Comparison of ENCODE assay signal across 26 cellular contexts in genomic region chr17:19006698-19007097, GRCh38. TPM values are rescaled to one million over a fixed set of nuclear protein-coding genes. Genes with fewer than 3 reads are reported as not detected.
DNase-seq lines count a peak whose midpoint lies in the region; ATAC-seq and TF ChIP-seq lines count a peak whose summit lies in the region.
"Had no signal": no experiment of that assay in that cellular context is flagged by ENCODE, and none has a peak within 500 bp of the region (broad histone marks: within the 10 kb centered on the region; RNA-seq: fewer than 3 reads in every experiment).

No MANE protein-coding gene starts in this region.

- DNase-seq in T-helper 1 cell (no peak), NCI-H2227 (lab: John Stamatoyannopoulos, UW; ENCODE audit: unreplicated experiment) (no peak)
- DNase-seq in CD8-positive, alpha-beta T cell = no peak
- DNase-seq in central memory CD8-positive, alpha-beta T cell (ENCODE audit: low spot score in 2 of 2) = no peak
- DNase-seq in stimulated activated effector memory CD8-positive, alpha-beta T cell treated with anti-CD3 and anti-CD28 coated beads, Interleukin-12 subunit alpha, Interleukin-12 subunit beta, amount 100 ng/mL, for 72 hours (ENCODE audit: low spot score in 2 of 2) = no peak
- DNase-seq in activated T-cell treated with anti-CD3 and anti-CD28 coated beads, Interleukin-2, amount 50 U/mL, for 1 hour = no peak
- DNase-seq: 8988T, AML-193, Caco-2, DMS 273 treated with DMSO at 0.1 percent for 48 hours, DMS79 treated with DMSO at 0.1 percent for 48 hours, Kasumi-1, NCI-H1694, NCI-H2081, NCI-H2171 treated with DMSO at 0.1 percent for 48 hours, NCI-H446, NCI-H526, Peyer's patch had no signal

- intact Hi-C loops in CD8-positive, alpha-beta T cell (cut with DNase I, micrococcal nuclease) = no loop called here

- H3K4me1 Mint-ChIP-seq in T-helper 1 cell treated with Interleukin-12 subunit alpha and Interleukin-12 subunit beta and Interleukin-4 antibody, amounts not matched to agents 30 μg/mL and 1 μg/mL, for 36 hours (ENCODE audit: low read depth) = peaks cover 13% of the 10 kb centered on the region
- peaks cover 25% of the 10 kb centered on the region for H3K4me1 Mint-ChIP-seq in CD8-positive, alpha-beta T cell (ENCODE audit: low read depth)
- peaks cover 17% of the 10 kb centered on the region for H3K4me1 Mint-ChIP-seq in central memory CD8-positive, alpha-beta T cell
- peaks cover 20% of the 10 kb centered on the region for H3K4me1 Mint-ChIP-seq in stimulated activated effector memory CD8-positive, alpha-beta T cell treated with anti-CD3 and anti-CD28 coated beads, Interleukin-12 subunit alpha, Interleukin-12 subunit beta, amount 100 ng/mL, for 72 hours

- no peak overlapping the region for H3K27ac ChIP-seq in CD8-positive, alpha-beta T cell (ENCODE audit: low read depth, low read length)
- H3K27ac ChIP-seq: C4-2B, Peyer's patch, SJSA1 had no signal

- H3K9me3 Mint-ChIP-seq in T-helper 1 cell treated with Interleukin-12 subunit alpha and Interleukin-12 subunit beta and Interleukin-4 antibody, amounts not matched to agents 30 μg/mL and 1 μg/mL, for 36 hours = no peaks in the 10 kb centered on the region
- no peaks in the 10 kb centered on the region for H3K9me3 Mint-ChIP-seq in CD8-positive, alpha-beta T cell
- no peaks in the 10 kb centered on the region for H3K9me3 Mint-ChIP-seq in central memory CD8-positive, alpha-beta T cell
- H3K9me3 Mint-ChIP-seq in stimulated activated effector memory CD8-positive, alpha-beta T cell treated with anti-CD3 and anti-CD28 coated beads, Interleukin-12 subunit alpha, Interleukin-12 subunit beta, amount 100 ng/mL, for 72 hours = no peaks in the 10 kb centered on the region

- no peaks in the 10 kb centered on the region for H3K9me3 ChIP-seq in CD8-positive, alpha-beta T cell (ENCODE audit: low read length)
- H3K9me3 ChIP-seq: Caco-2, Peyer's patch, SJSA1 had no signal

- no peaks in the 10 kb centered on the region for H3K27me3 ChIP-seq in CD8-positive, alpha-beta T cell (ENCODE audit: insufficient read depth, low read length)
- H3K27me3 ChIP-seq: Peyer's patch, SJSA1 had no signal

- peaks cover 13% of the 10 kb centered on the region for H3K27me3 Mint-ChIP-seq in T-helper 1 cell treated with Interleukin-12 subunit alpha and Interleukin-12 subunit beta and Interleukin-4 antibody, amounts not matched to agents 30 μg/mL and 1 μg/mL, for 36 hours (ENCODE audit: low read depth)
- H3K27me3 Mint-ChIP-seq in CD8-positive, alpha-beta T cell (ENCODE audit: low read depth) = no peaks in the 10 kb centered on the region
- no peaks in the 10 kb centered on the region for H3K27me3 Mint-ChIP-seq in central memory CD8-positive, alpha-beta T cell

- no peaks in the 10 kb centered on the region for H3K36me3 ChIP-seq in CD8-positive, alpha-beta T cell (ENCODE audit: insufficient read depth, low read length)
- H3K36me3 ChIP-seq: HAP-1, Peyer's patch had no signal

- no peak overlapping the region for H3K4me3 ChIP-seq in CD8-positive, alpha-beta T cell (ENCODE audit: low read depth, low read length)
- H3K4me3 ChIP-seq: GM12878, HAP-1, Peyer's patch, SJSA1 had no signal

- H3K4me1 ChIP-seq in CD8-positive, alpha-beta T cell (ENCODE audit: insufficient read depth, low read length) = peaks cover 27% of the 10 kb centered on the region

- H3K27ac Mint-ChIP-seq in T-helper 1 cell treated with Interleukin-12 subunit alpha and Interleukin-12 subunit beta and Interleukin-4 antibody, amounts not matched to agents 30 μg/mL and 1 μg/mL, for 36 hours = peak overlapping the region; percentile 26
- H3K27ac Mint-ChIP-seq in CD8-positive, alpha-beta T cell = peak overlapping the region; percentile 91
- peak overlapping the region; percentile 83 for H3K27ac Mint-ChIP-seq in central memory CD8-positive, alpha-beta T cell (ENCODE audit: low read depth)
- H3K27ac Mint-ChIP-seq in stimulated activated effector memory CD8-positive, alpha-beta T cell treated with anti-CD3 and anti-CD28 coated beads, Interleukin-12 subunit alpha, Interleukin-12 subunit beta, amount 100 ng/mL, for 72 hours = peak overlapping the region; percentile 29

- POLR2A ChIA-PET in CD8-positive, alpha-beta T cell (lab: Charles Lee) = no interaction called here

- H3K4me3 Mint-ChIP-seq in T-helper 1 cell treated with Interleukin-12 subunit alpha and Interleukin-12 subunit beta and Interleukin-4 antibody, amounts not matched to agents 30 μg/mL and 1 μg/mL, for 36 hours = no peak overlapping the region
- no peak overlapping the region for H3K4me3 Mint-ChIP-seq in CD8-positive, alpha-beta T cell
- H3K4me3 Mint-ChIP-seq in central memory CD8-positive, alpha-beta T cell = no peak overlapping the region
- no peak overlapping the region for H3K4me3 Mint-ChIP-seq in stimulated activated effector memory CD8-positive, alpha-beta T cell treated with anti-CD3 and anti-CD28 coated beads, Interleukin-12 subunit alpha, Interleukin-12 subunit beta, amount 100 ng/mL, for 72 hours

- ATAC-seq in CD8-positive, alpha-beta T cell = no peak
- ATAC-seq in central memory CD8-positive, alpha-beta T cell (replicated peaks; ENCODE audit: extremely low read depth, poor library complexity, severe bottlenecking) = no peak
- no peak for ATAC-seq in stimulated activated effector memory CD8-positive, alpha-beta T cell treated with anti-CD3 and anti-CD28 coated beads, Interleukin-12 subunit alpha, Interleukin-12 subunit beta, amount 100 ng/mL, for 72 hours
- ATAC-seq in GM18517 (IDR thresholded peaks at IDR 0.05; ENCODE audit: unreplicated experiment) = no peak
- ATAC-seq: GM12878 had no signal

- no peak for TF ChIP-seq CTCF in CD8-positive, alpha-beta T cell (IDR thresholded peaks at IDR 0.05)

- H3K36me3 Mint-ChIP-seq in T-helper 1 cell treated with Interleukin-12 subunit alpha and Interleukin-12 subunit beta and Interleukin-4 antibody, amounts not matched to agents 30 μg/mL and 1 μg/mL, for 36 hours (ENCODE audit: low read depth) = peaks cover 5% of the 10 kb centered on the region
- H3K36me3 Mint-ChIP-seq in CD8-positive, alpha-beta T cell = peaks cover 2% of the 10 kb centered on the region
- peaks cover 8% of the 10 kb centered on the region for H3K36me3 Mint-ChIP-seq in central memory CD8-positive, alpha-beta T cell (ENCODE audit: insufficient read depth)
- peaks cover 18% of the 10 kb centered on the region for H3K36me3 Mint-ChIP-seq in stimulated activated effector memory CD8-positive, alpha-beta T cell treated with anti-CD3 and anti-CD28 coated beads, Interleukin-12 subunit alpha, Interleukin-12 subunit beta, amount 100 ng/mL, for 72 hours

- CTCF ChIA-PET in CD8-positive, alpha-beta T cell (lab: Charles Lee) = no interaction called here

RNA-seq across cellular contexts. Expression of gene FAM83G, which starts 2.1 kb away (rescaled TPM):
- total RNA-seq in CD8-positive, alpha-beta T cell = 1 to 10 TPM; 3.5 to 4.1 TPM

RNA-seq across cellular contexts. Expression of gene GRAP, which starts 40.1 kb away (rescaled TPM):
- 10 to 100 TPM; 15.8 to 18.3 TPM for total RNA-seq in CD8-positive, alpha-beta T cell
- total RNA-seq: MCF 10A had no signal

RNA-seq across cellular contexts. Expression of gene SLC5A10, which starts 54.7 kb away (rescaled TPM):
- total RNA-seq in CD8-positive, alpha-beta T cell = not detected
- total RNA-seq: OCI-LY7, Peyer's patch had no signal

Comparison
In these comparisons a context has a peak if more than half of its experiments do, and no peak if none do; other contexts are left out.
1. H3K27ac Mint-ChIP-seq: peak in every context shown above with its lines; median percentile 91 in CD8-positive, alpha-beta T cell; 83 in central memory CD8-positive, alpha-beta T cell; 29 in stimulated activated effector memory CD8-positive, alpha-beta T cell treated with anti-CD3 and anti-CD28 coated beads, Interleukin-12 subunit alpha, Interleukin-12 subunit beta, amount 100 ng/mL, for 72 hours; 26 in T-helper 1 cell treated with Interleukin-12 subunit alpha and Interleukin-12 subunit beta and Interleukin-4 antibody, amounts not matched to agents 30 μg/mL and 1 μg/mL, for 36 hours.